32 cellular contexts compared by ENCODE assay signal in the genomic region with DNA sequence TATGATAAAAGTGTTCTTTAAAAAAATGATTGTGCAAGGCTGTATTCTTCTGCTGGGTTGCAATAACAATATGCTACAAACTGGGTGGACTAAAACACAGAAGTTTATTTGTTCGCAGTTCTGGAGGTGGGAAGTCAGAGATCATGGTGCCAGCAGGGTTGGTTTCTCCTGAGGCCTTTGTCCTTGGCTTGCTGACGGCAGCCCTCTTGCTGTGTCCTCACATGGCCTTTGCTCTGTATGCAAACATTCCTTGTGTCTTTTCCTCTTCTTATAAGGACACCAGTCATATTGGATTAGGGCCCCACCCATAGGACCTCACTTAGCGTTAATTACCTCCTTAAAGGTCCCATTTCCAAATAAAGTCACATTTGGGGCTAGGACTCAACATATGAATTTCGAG.
"Had no signal": no experiment of that assay in that cellular context is flagged by ENCODE, and none has a peak within 500 bp of the region (broad histone marks: within the 10 kb centered on the region; RNA-seq: fewer than 3 reads in every experiment).

No MANE protein-coding gene starts in this region.

- H3K27me3 ChIP-seq: adrenal gland, ascending aorta, body of pancreas, brain microvascular endothelial cell, breast epithelium, cardiac muscle cell had no signal

- DNase-seq: activated effector memory CD4-positive, alpha-beta T cell treated with anti-CD3 and anti-CD28 coated beads, Interleukin-2, amount 50 U/mL, for 16 hours; activated effector memory CD4-positive, alpha-beta T cell treated with Interleukin-2 at 50 U/mL for 16 hours; activated gamma-delta T cell; activated gamma-delta T cell treated with Interleukin-2 at 50 U/mL for 16 hours; activated naive CD4-positive, alpha-beta T cell; activated naive CD4-positive, alpha-beta T cell treated with anti-CD3 and anti-CD28 coated beads for 36 hours; activated naive CD4-positive, alpha-beta T cell treated with anti-CD3 and anti-CD28 coated beads, Interleukin-2, amount 10 ng/mL, durations not matched to agents 7 days and 5 days; activated naive CD4-positive, alpha-beta T cell treated with anti-CD3 and anti-CD28 coated beads, Interleukin-2, amount 50 U/mL, for 16 hours; activated naive CD4-positive, alpha-beta T cell treated with Interleukin-2 at 50 U/mL for 16 hours; activated naive CD8-positive, alpha-beta T cell treated with anti-CD3 and anti-CD28 coated beads for 36 hours; activated naive CD8-positive, alpha-beta T cell treated with anti-CD3 and anti-CD28 coated beads, Interleukin-2, amount 10 ng/mL, durations not matched to agents 7 days and 5 days; activated naive CD8-positive, alpha-beta T cell treated with anti-CD3 and anti-CD28 coated beads, Interleukin-2, amount 50 U/mL, for 24 hours; activated T-cell treated with anti-CD3 and anti-CD28 coated beads, Interleukin-2, amount 50 U/mL, for 1 hour; activated T-cell treated with anti-CD3 and anti-CD28 coated beads, Interleukin-2, amount 50 U/mL, for 24 hours; activated T-cell treated with anti-CD3 and anti-CD28 coated beads, Interleukin-2, amount 50 U/mL, for 4 hours; activated T-cell treated with anti-CD3 and anti-CD28 coated beads, Interleukin-2, amount 50 U/mL, for 48 hours; activated T-cell treated with anti-CD3 and anti-CD28 coated beads, Interleukin-2, amount 50 U/mL, for 72 hours; adrenal gland; amniotic stem cell; amygdala; anterior cingulate cortex; aorta; body of pancreas; brain microvascular endothelial cell; caudate nucleus; central memory CD4-positive, alpha-beta T cell; cerebellar nuclear complex had no signal

- H3K4me3 ChIP-seq: adrenal gland, ascending aorta, body of pancreas, breast epithelium, cardiac muscle cell had no signal

- ATAC-seq: activated naive CD4-positive, alpha-beta T cell treated with anti-CD3 and anti-CD28 coated beads, Interleukin-2, amount 50 U/mL, for 72 hours; activated naive CD8-positive, alpha-beta T cell treated with anti-CD3 and anti-CD28 coated beads, Interleukin-2, amount 50 U/mL, for 24 hours; activated T-cell treated with anti-CD3 and anti-CD28 coated beads, Interleukin-2, amount 50 U/mL, for 4 hours; activated T-cell treated with anti-CD3 and anti-CD28 coated beads, Interleukin-2, amount 50 U/mL, for 72 hours; activated T-helper 17 cell treated with anti-CD3 and anti-CD28 coated beads, Interleukin-2, amount 50 U/mL, for 72 hours; body of pancreas had no signal

- H3K9me3 ChIP-seq: adrenal gland, ascending aorta, body of pancreas, breast epithelium had no signal

- H3K36me3 ChIP-seq: adrenal gland, ascending aorta, brain microvascular endothelial cell, breast epithelium, cardiac muscle cell had no signal

- H3K27ac ChIP-seq: adrenal gland, ascending aorta, body of pancreas, brain microvascular endothelial cell, breast epithelium, cardiac muscle cell had no signal

- H3K4me1 ChIP-seq: adrenal gland, body of pancreas, breast epithelium had no signal
